9 cellular contexts compared by ENCODE assay signal in the genomic region with DNA sequence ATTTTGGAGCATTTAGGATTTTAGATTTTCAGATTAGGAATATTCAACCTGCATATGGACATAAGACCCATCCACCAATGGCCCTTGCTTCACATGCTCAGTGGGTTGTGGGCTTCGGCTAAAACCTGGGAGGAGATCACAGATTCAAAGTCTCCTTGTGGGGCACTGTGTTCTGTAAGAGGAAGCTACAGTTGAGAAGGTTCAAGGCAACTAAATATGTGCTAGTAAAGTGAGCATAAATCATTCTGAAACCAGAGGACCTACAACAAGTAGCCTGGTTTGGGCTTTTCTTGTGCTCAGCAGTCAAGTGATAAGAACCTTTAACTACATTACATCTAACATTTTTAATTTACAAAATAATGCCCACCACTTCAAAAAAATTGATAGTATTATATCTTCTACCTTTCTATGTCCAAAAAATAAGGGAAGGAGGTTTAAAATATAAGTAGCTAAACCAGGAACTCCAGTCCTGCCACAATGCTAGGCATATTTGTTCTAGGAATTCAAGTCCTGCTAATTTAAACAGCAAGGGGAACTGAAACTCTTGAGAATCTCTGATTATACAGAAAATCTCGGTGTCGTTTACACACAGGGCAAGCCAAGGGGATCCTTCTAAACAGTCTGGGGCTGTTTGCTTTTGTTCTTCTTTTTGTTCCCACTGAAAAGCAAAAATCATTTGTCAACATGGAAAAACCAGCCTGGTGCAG. TPM values are rescaled to one million over a fixed set of nuclear protein-coding genes. Genes with fewer than 3 reads are reported as not detected.
DNase-seq lines count a peak whose midpoint lies in the region; ATAC-seq and TF ChIP-seq lines count a peak whose summit lies in the region.
"Had no signal": no experiment of that assay in that cellular context is flagged by ENCODE, and none has a peak within 500 bp of the region (broad histone marks: within the 10 kb centered on the region; RNA-seq: fewer than 3 reads in every experiment).

No MANE protein-coding gene starts in this region.

- peak overlapping the region; percentile 36; the same call in 1 of the 2 replicates for H3K4me3 ChIP-seq in GM12864 (ENCODE audit: low read depth, low read length)
- H3K4me3 ChIP-seq: psoas muscle had no signal

- TF ChIP-seq CTCF in GM12864 (IDR thresholded peaks at IDR 0.05; ENCODE audit: low read depth, low read length, missing control alignments) (no peak), foreskin keratinocyte (conservative IDR thresholded peaks at IDR 0.05) (no peak)

- DNase-seq in GM12864 (ENCODE audit: low read depth) (peak; percentile 67), globus pallidus (ENCODE audit: low spot score) (peak; percentile 51), DMS 273 treated with DMSO at 0.1 percent for 48 hours (lab: John Stamatoyannopoulos, UW) (no peak), kidney tubule cell (ENCODE audit: low spot score) (no peak), germinal center (ENCODE audit: low spot score) (no peak), foreskin keratinocyte (no peak)
- DNase-seq: psoas muscle had no signal

- ATAC-seq in GM21381 (IDR thresholded peaks at IDR 0.05; ENCODE audit: unreplicated experiment) = peak; percentile 64
- peak; percentile 90 for ATAC-seq in HG03432 (IDR thresholded peaks at IDR 0.05; ENCODE audit: unreplicated experiment)
- ATAC-seq in foreskin keratinocyte = no peak
- ATAC-seq: psoas muscle had no signal

- H3K27ac ChIP-seq in foreskin keratinocyte = no peak overlapping the region
- H3K27ac ChIP-seq: psoas muscle had no signal

- peaks cover 12% of the 10 kb centered on the region for H3K4me1 ChIP-seq in foreskin keratinocyte

- no peaks in the 10 kb centered on the region for H3K27me3 ChIP-seq in foreskin keratinocyte

RNA-seq across cellular contexts. Expression of a gene that starts 36.6 kb away (rescaled TPM):
- total RNA-seq in foreskin keratinocyte = 7.8 and 8.7 TPM in 2 replicates
- polyA plus RNA-seq in foreskin keratinocyte = 2.3 and 2.4 TPM in 2 replicates

Comparison
In these comparisons a context has a peak if more than half of its experiments do, and no peak if none do; other contexts are left out.
1. DNase-seq: peak in GM12864 (single experiment) and globus pallidus (single experiment); none in DMS 273 treated with DMSO at 0.1 percent for 48 hours (single experiment), kidney tubule cell (single experiment), germinal center (single experiment) and foreskin keratinocyte (0 of 2).